Comparison of ENCODE assay signal across 1 cellular context in genomic region chr1:66954208-66954607, GRCh38.
TF ChIP-seq lines count a peak whose summit lies in the region.

No MANE protein-coding gene starts in this region.

TF ChIP-seq in IMR-90, 13 proteins besides CTCF, POLR2A, EP300 and RAD21 (continued from another document):
- TF ChIP-seq USF2 (IDR thresholded peaks at IDR 0.05; ENCODE audit: low read depth, low read length) (no peak), NFE2L2 (IDR thresholded peaks at IDR 0.05; ENCODE audit: low read depth, low read length) (no peak), MXI1 (IDR thresholded peaks at IDR 0.05; ENCODE audit: borderline replicate concordance, low read depth, low read length) (no peak), FOS (IDR thresholded peaks at IDR 0.05; ENCODE audit: low read depth, low read length) (no peak), SMC3 (IDR thresholded peaks at IDR 0.05; ENCODE audit: low read depth, low read length) (no peak)
